40 cellular contexts compared by ENCODE assay signal in the genomic region with DNA sequence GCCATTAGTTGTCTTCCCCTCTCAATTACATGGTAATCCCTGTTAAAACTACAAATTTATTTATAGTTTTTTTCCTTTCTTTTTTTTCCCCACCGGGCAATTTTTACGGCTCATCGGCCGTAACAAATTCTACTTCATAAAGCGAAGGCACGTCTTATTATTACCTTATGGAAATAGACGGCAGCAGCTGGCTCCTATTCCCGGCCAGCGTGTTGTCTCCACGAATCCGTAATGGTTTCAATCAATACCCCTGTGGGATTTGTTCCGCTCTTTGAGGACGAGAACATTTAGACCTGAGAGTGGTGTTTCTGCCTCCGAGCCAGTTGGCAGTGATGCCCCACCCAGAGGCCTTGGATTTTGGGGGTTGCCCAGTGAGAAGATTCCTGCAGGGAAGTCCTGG. TPM values are rescaled to one million over a fixed set of nuclear protein-coding genes. Genes with fewer than 3 reads are reported as not detected.
"Had no signal": no experiment of that assay in that cellular context is flagged by ENCODE, and none has a peak within 500 bp of the region (broad histone marks: within the 10 kb centered on the region; RNA-seq: fewer than 3 reads in every experiment).

No MANE protein-coding gene starts in this region.

- H3K4me3 ChIP-seq: adrenal gland, ascending aorta, body of pancreas, breast epithelium, cardiac muscle cell had no signal

- H3K27me3 Mint-ChIP-seq: activated naive CD4-positive, alpha-beta T cell treated with anti-CD3 and anti-CD28 coated beads, Interleukin-2, amount 10 ng/mL, durations not matched to agents 7 days and 5 days; activated naive CD4-positive, alpha-beta T cell treated with anti-CD3 and anti-CD28 coated beads, Interleukin-2, amount 50 U/mL, for 24 hours; activated naive CD8-positive, alpha-beta T cell treated with anti-CD3 and anti-CD28 coated beads, Interleukin-2, amount 10 ng/mL, durations not matched to agents 7 days and 5 days had no signal

- H3K36me3 Mint-ChIP-seq: activated naive CD4-positive, alpha-beta T cell treated with anti-CD3 and anti-CD28 coated beads, Interleukin-2, amount 10 ng/mL, durations not matched to agents 7 days and 5 days; activated naive CD4-positive, alpha-beta T cell treated with anti-CD3 and anti-CD28 coated beads, Interleukin-2, amount 50 U/mL, for 24 hours; activated naive CD8-positive, alpha-beta T cell; activated naive CD8-positive, alpha-beta T cell treated with anti-CD3 and anti-CD28 coated beads for 36 hours; activated naive CD8-positive, alpha-beta T cell treated with anti-CD3 and anti-CD28 coated beads, Interleukin-2, amount 10 ng/mL, durations not matched to agents 7 days and 5 days; brain had no signal

- ATAC-seq: activated naive CD4-positive, alpha-beta T cell treated with anti-CD3 and anti-CD28 coated beads, Interleukin-2, amount 50 U/mL, for 72 hours; activated naive CD8-positive, alpha-beta T cell treated with anti-CD3 and anti-CD28 coated beads, Interleukin-2, amount 50 U/mL, for 24 hours; activated T-cell treated with anti-CD3 and anti-CD28 coated beads, Interleukin-2, amount 50 U/mL, for 4 hours; activated T-cell treated with anti-CD3 and anti-CD28 coated beads, Interleukin-2, amount 50 U/mL, for 72 hours; activated T-helper 17 cell treated with anti-CD3 and anti-CD28 coated beads, Interleukin-2, amount 50 U/mL, for 72 hours; body of pancreas had no signal

- H3K9me3 Mint-ChIP-seq: activated naive CD4-positive, alpha-beta T cell treated with anti-CD3 and anti-CD28 coated beads for 36 hours; activated naive CD4-positive, alpha-beta T cell treated with anti-CD3 and anti-CD28 coated beads, Interleukin-2, amount 10 ng/mL, durations not matched to agents 7 days and 5 days; activated naive CD4-positive, alpha-beta T cell treated with anti-CD3 and anti-CD28 coated beads, Interleukin-2, amount 50 U/mL, for 24 hours; activated naive CD8-positive, alpha-beta T cell treated with anti-CD3 and anti-CD28 coated beads for 36 hours; activated naive CD8-positive, alpha-beta T cell treated with anti-CD3 and anti-CD28 coated beads, Interleukin-2, amount 10 ng/mL, durations not matched to agents 7 days and 5 days; activated naive CD8-positive, alpha-beta T cell treated with anti-CD3 and anti-CD28 coated beads, Interleukin-2, amount 50 U/mL, for 24 hours; activated T-cell treated with anti-CD3 and anti-CD28 coated beads, Interleukin-2, amount 50 U/mL, for 24 hours; activated T-cell treated with anti-CD3 and anti-CD28 coated beads, Interleukin-2, amount 50 U/mL, for 4 hours; activated T-cell treated with anti-CD3 and anti-CD28 coated beads, Interleukin-2, amount 50 U/mL, for 72 hours; activated T-helper 1 cell treated with anti-CD3 and anti-CD28 coated beads, Interleukin-12 subunit alpha, Interleukin-12 subunit beta, Interleukin-2, Interleukin-4 antibody, amounts not matched to agents 30 ng/mL and 10 ng/mL and 1 ng/mL, durations not matched to agents 14 hours and 24 hours and 36 hours; activated T-helper 17 cell treated with anti-CD3 and anti-CD28 coated beads, Interleukin-2, amount 50 U/mL, for 72 hours; activated T-helper 2 cell treated with anti-CD3 and anti-CD28 coated beads, Interferon-gamma antibody, Interleukin-2, Interleukin-4, amounts not matched to agents 10 μg/mL and 5 μg/mL and 100 μg/mL, durations not matched to agents 14 hours and 24 hours and 36 hours had no signal

- H3K4me1 Mint-ChIP-seq: activated naive CD4-positive, alpha-beta T cell treated with anti-CD3 and anti-CD28 coated beads, Interleukin-2, amount 10 ng/mL, durations not matched to agents 7 days and 5 days; activated naive CD4-positive, alpha-beta T cell treated with anti-CD3 and anti-CD28 coated beads, Interleukin-2, amount 50 U/mL, for 24 hours; activated naive CD8-positive, alpha-beta T cell treated with anti-CD3 and anti-CD28 coated beads for 36 hours; activated naive CD8-positive, alpha-beta T cell treated with anti-CD3 and anti-CD28 coated beads, Interleukin-2, amount 10 ng/mL, durations not matched to agents 7 days and 5 days; activated naive CD8-positive, alpha-beta T cell treated with anti-CD3 and anti-CD28 coated beads, Interleukin-2, amount 50 U/mL, for 24 hours; activated T-helper 17 cell treated with anti-CD3 and anti-CD28 coated beads, Interleukin-2, amount 50 U/mL, for 72 hours; central memory CD8-positive, alpha-beta T cell had no signal

- H3K4me1 ChIP-seq: adrenal gland, ascending aorta, body of pancreas, breast epithelium had no signal

- DNase-seq: activated effector memory CD4-positive, alpha-beta T cell treated with anti-CD3 and anti-CD28 coated beads, Interleukin-2, amount 50 U/mL, for 16 hours; activated effector memory CD4-positive, alpha-beta T cell treated with Interleukin-2 at 50 U/mL for 16 hours; activated gamma-delta T cell; activated gamma-delta T cell treated with Interleukin-2 at 50 U/mL for 16 hours; activated naive CD4-positive, alpha-beta T cell; activated naive CD4-positive, alpha-beta T cell treated with anti-CD3 and anti-CD28 coated beads for 36 hours; activated naive CD4-positive, alpha-beta T cell treated with anti-CD3 and anti-CD28 coated beads, Interleukin-2, amount 10 ng/mL, durations not matched to agents 7 days and 5 days; activated naive CD4-positive, alpha-beta T cell treated with anti-CD3 and anti-CD28 coated beads, Interleukin-2, amount 50 U/mL, for 16 hours; activated naive CD4-positive, alpha-beta T cell treated with Interleukin-2 at 50 U/mL for 16 hours; activated naive CD8-positive, alpha-beta T cell treated with anti-CD3 and anti-CD28 coated beads for 36 hours; activated naive CD8-positive, alpha-beta T cell treated with anti-CD3 and anti-CD28 coated beads, Interleukin-2, amount 10 ng/mL, durations not matched to agents 7 days and 5 days; activated naive CD8-positive, alpha-beta T cell treated with anti-CD3 and anti-CD28 coated beads, Interleukin-2, amount 50 U/mL, for 24 hours; activated T-cell treated with anti-CD3 and anti-CD28 coated beads, Interleukin-2, amount 50 U/mL, for 24 hours; activated T-cell treated with anti-CD3 and anti-CD28 coated beads, Interleukin-2, amount 50 U/mL, for 4 hours; activated T-cell treated with anti-CD3 and anti-CD28 coated beads, Interleukin-2, amount 50 U/mL, for 48 hours; activated T-cell treated with anti-CD3 and anti-CD28 coated beads, Interleukin-2, amount 50 U/mL, for 72 hours; adrenal gland; amniotic stem cell; amygdala; anterior cingulate cortex; aorta; body of pancreas; brain microvascular endothelial cell; caudate nucleus; central memory CD4-positive, alpha-beta T cell; cerebellar nuclear complex had no signal

- H3K27me3 ChIP-seq: adrenal gland, ascending aorta, body of pancreas, brain microvascular endothelial cell had no signal

- H3K4me3 Mint-ChIP-seq: activated naive CD4-positive, alpha-beta T cell treated with anti-CD3 and anti-CD28 coated beads for 36 hours; activated naive CD4-positive, alpha-beta T cell treated with anti-CD3 and anti-CD28 coated beads, Interleukin-2, amount 10 ng/mL, durations not matched to agents 7 days and 5 days; activated naive CD4-positive, alpha-beta T cell treated with anti-CD3 and anti-CD28 coated beads, Interleukin-2, amount 50 U/mL, for 24 hours; activated naive CD8-positive, alpha-beta T cell; activated naive CD8-positive, alpha-beta T cell treated with anti-CD3 and anti-CD28 coated beads for 36 hours; activated naive CD8-positive, alpha-beta T cell treated with anti-CD3 and anti-CD28 coated beads, Interleukin-2, amount 10 ng/mL, durations not matched to agents 7 days and 5 days; activated naive CD8-positive, alpha-beta T cell treated with anti-CD3 and anti-CD28 coated beads, Interleukin-2, amount 50 U/mL, for 24 hours; activated T-cell treated with anti-CD3 and anti-CD28 coated beads, Interleukin-2, amount 50 U/mL, for 24 hours; activated T-cell treated with anti-CD3 and anti-CD28 coated beads, Interleukin-2, amount 50 U/mL, for 4 hours; activated T-cell treated with anti-CD3 and anti-CD28 coated beads, Interleukin-2, amount 50 U/mL, for 72 hours; activated T-helper 1 cell treated with anti-CD3 and anti-CD28 coated beads, Interleukin-12 subunit alpha, Interleukin-12 subunit beta, Interleukin-2, Interleukin-4 antibody, amounts not matched to agents 30 ng/mL and 10 ng/mL and 1 ng/mL, durations not matched to agents 14 hours and 24 hours and 36 hours; activated T-helper 17 cell treated with anti-CD3 and anti-CD28 coated beads, Interleukin-2, amount 50 U/mL, for 72 hours; brain; central memory CD8-positive, alpha-beta T cell had no signal

- H3K27ac Mint-ChIP-seq: activated naive CD4-positive, alpha-beta T cell treated with anti-CD3 and anti-CD28 coated beads for 36 hours; activated naive CD4-positive, alpha-beta T cell treated with anti-CD3 and anti-CD28 coated beads, Interleukin-2, amount 10 ng/mL, durations not matched to agents 7 days and 5 days; activated naive CD4-positive, alpha-beta T cell treated with anti-CD3 and anti-CD28 coated beads, Interleukin-2, amount 50 U/mL, for 24 hours; activated naive CD4-positive, alpha-beta T cell treated with anti-CD3 and anti-CD28 coated beads, Interleukin-2, amount 50 U/mL, for 72 hours; activated naive CD8-positive, alpha-beta T cell; activated naive CD8-positive, alpha-beta T cell treated with anti-CD3 and anti-CD28 coated beads for 36 hours; activated naive CD8-positive, alpha-beta T cell treated with anti-CD3 and anti-CD28 coated beads, Interleukin-2, amount 10 ng/mL, durations not matched to agents 7 days and 5 days; activated naive CD8-positive, alpha-beta T cell treated with anti-CD3 and anti-CD28 coated beads, Interleukin-2, amount 50 U/mL, for 24 hours; activated T-cell treated with anti-CD3 and anti-CD28 coated beads, Interleukin-2, amount 50 U/mL, for 24 hours; activated T-cell treated with anti-CD3 and anti-CD28 coated beads, Interleukin-2, amount 50 U/mL, for 72 hours; activated T-helper 1 cell treated with anti-CD3 and anti-CD28 coated beads, Interleukin-12 subunit alpha, Interleukin-12 subunit beta, Interleukin-2, Interleukin-4 antibody, amounts not matched to agents 30 ng/mL and 10 ng/mL and 1 ng/mL, durations not matched to agents 14 hours and 24 hours and 36 hours; activated T-helper 17 cell treated with anti-CD3 and anti-CD28 coated beads, Interleukin-2, amount 50 U/mL, for 72 hours; activated T-helper 2 cell treated with anti-CD3 and anti-CD28 coated beads, Interferon-gamma antibody, Interleukin-2, Interleukin-4, amounts not matched to agents 10 μg/mL and 5 μg/mL and 100 μg/mL, durations not matched to agents 14 hours and 24 hours and 36 hours had no signal

- H3K9me3 ChIP-seq: adrenal gland, ascending aorta, body of pancreas, breast epithelium had no signal

- H3K27ac ChIP-seq: adrenal gland, ascending aorta, body of pancreas, brain microvascular endothelial cell, breast epithelium, cardiac muscle cell had no signal

- H3K36me3 ChIP-seq: adrenal gland, ascending aorta, brain microvascular endothelial cell, breast epithelium, cardiac muscle cell had no signal

RNA-seq across cellular contexts. Expression of a gene that starts 52.4 kb away (rescaled TPM):
- total RNA-seq: activated naive CD4-positive, alpha-beta T cell treated with anti-CD3 and anti-CD28 coated beads for 36 hours; activated naive CD4-positive, alpha-beta T cell treated with anti-CD3 and anti-CD28 coated beads, Interleukin-2, amount 50 U/mL, for 72 hours; activated naive CD8-positive, alpha-beta T cell treated with anti-CD3 and anti-CD28 coated beads for 36 hours; activated naive CD8-positive, alpha-beta T cell treated with anti-CD3 and anti-CD28 coated beads, Interleukin-2, amount 10 ng/mL, durations not matched to agents 7 days and 5 days; activated T-cell treated with anti-CD3 and anti-CD28 coated beads, Interleukin-2, amount 50 U/mL, for 4 hours; activated T-cell treated with anti-CD3 and anti-CD28 coated beads, Interleukin-2, amount 50 U/mL, for 72 hours; activated T-helper 1 cell treated with anti-CD3 and anti-CD28 coated beads, Interleukin-12 subunit alpha, Interleukin-12 subunit beta, Interleukin-2, Interleukin-4 antibody, amounts not matched to agents 30 ng/mL and 10 ng/mL and 1 ng/mL, durations not matched to agents 14 hours and 24 hours and 36 hours; activated T-helper 17 cell treated with anti-CD3 and anti-CD28 coated beads, Interleukin-2, amount 50 U/mL, for 72 hours; activated T-helper 2 cell treated with anti-CD3 and anti-CD28 coated beads, Interferon-gamma antibody, Interleukin-2, Interleukin-4, amounts not matched to agents 10 μg/mL and 5 μg/mL and 100 μg/mL, durations not matched to agents 14 hours and 24 hours and 36 hours; astrocyte; bronchial epithelial cell; chondrocyte had no signal
